ENCODE assay signal across 8 cellular contexts in genomic region chr5:82793808-82794419, GRCh38.
DNase-seq lines count a peak whose midpoint lies in the region; ATAC-seq and TF ChIP-seq lines count a peak whose summit lies in the region.

No MANE protein-coding gene starts in this region.

- H3K36me3 Mint-ChIP-seq in neural progenitor cell = no peaks in the 10 kb centered on the region

- peak overlapping the region; percentile 19 for H3K4me2 ChIP-seq in neural progenitor cell

- intact Hi-C loops in Right ventricle myocardium superior (cut with DNase I) = no loop called here

- H3K9me3 Mint-ChIP-seq in neural progenitor cell = peaks cover 9% of the 10 kb centered on the region

- H3K4me1 ChIP-seq in right atrium auricular region = no peaks in the 10 kb centered on the region
- H3K4me1 ChIP-seq in neural progenitor cell = peaks cover 45% of the 10 kb centered on the region

- ATAC-seq in Right ventricle myocardium superior (ENCODE audit: poor library complexity) (no peak), SK-N-SH treated with all-trans-retinoic acid at 6 μM for 48 hours (0 out of 3 replicates have a peak, but pooled peaks have one; percentile 22), GM18909 (IDR thresholded peaks at IDR 0.05; ENCODE audit: poor library complexity, unreplicated experiment) (no peak)

- H3K36me3 ChIP-seq in right atrium auricular region (no peaks in the 10 kb centered on the region), neural progenitor cell (no peaks in the 10 kb centered on the region)

- no peaks in the 10 kb centered on the region for H3K79me2 ChIP-seq in neural progenitor cell (ENCODE audit: low read depth)

- no peak overlapping the region for H3K27ac ChIP-seq in right atrium auricular region
- H3K27ac ChIP-seq in neural progenitor cell = peak overlapping the region; percentile 47

- H2AFZ ChIP-seq in neural progenitor cell (replicated peaks) = no peak overlapping the region

- H4K20me1 ChIP-seq in neural progenitor cell (ENCODE audit: low read depth) = no peaks in the 10 kb centered on the region

- H3K9me3 ChIP-seq in right atrium auricular region (no peaks in the 10 kb centered on the region), neural progenitor cell (ENCODE audit: low read depth) (peaks cover 3% of the 10 kb centered on the region)

- no peaks in the 10 kb centered on the region for H3K27me3 ChIP-seq in right atrium auricular region
- H3K27me3 ChIP-seq in neural progenitor cell = no peaks in the 10 kb centered on the region

- H3K9ac ChIP-seq in neural progenitor cell = no peak overlapping the region

- H3K27me3 Mint-ChIP-seq in neural progenitor cell (ENCODE audit: insufficient read depth, low read depth) = peaks cover 2% of the 10 kb centered on the region

- H3K4me3 Mint-ChIP-seq in neural progenitor cell = no peak overlapping the region

- no peak overlapping the region for H3K4me3 ChIP-seq in right atrium auricular region
- H3K4me3 ChIP-seq in neural progenitor cell = no peak overlapping the region

- H3K4me1 Mint-ChIP-seq in neural progenitor cell = peaks cover 11% of the 10 kb centered on the region

- peaks cover 35% of the 10 kb centered on the region for H3F3A ChIP-seq in neural progenitor cell (ENCODE audit: low read depth)

- peak overlapping the region; percentile 33 for H3K27ac Mint-ChIP-seq in neural progenitor cell

- DNase-seq in right atrium auricular region (ENCODE audit: low spot score) = no peak
- no peak for DNase-seq in Right ventricle myocardium superior
- DNase-seq in effector CD4-positive, alpha-beta T cell = peak; percentile 6
- DNase-seq in neural progenitor cell (ENCODE audit: low spot score) = peak; percentile 26
- DNase-seq in GM19240 (ENCODE audit: insufficient read length, low spot score) = no peak
- no peak for DNase-seq in SW480 (ENCODE audit: low spot score)

- TF ChIP-seq CTCF in right atrium auricular region (IDR thresholded peaks at IDR 0.05) = peak; percentile 41 to 65
- TF ChIP-seq CTCF in neural progenitor cell (IDR thresholded peaks at IDR 0.05) = peak; percentile 74

TF ChIP-seq in SK-N-SH treated with all-trans-retinoic acid at 6 μM for 48 hours, 23 proteins besides CTCF, POLR2A, EP300 and RAD21:
- TF ChIP-seq ESRRG (CRISPR knock-in tag; IDR thresholded peaks at IDR 0.05) = no peak

Comparison
In these comparisons a context has a peak if more than half of its experiments do, and no peak if none do; other contexts are left out.
1. DNase-seq: peak in effector CD4-positive, alpha-beta T cell (single experiment) and neural progenitor cell (single experiment); none in right atrium auricular region (single experiment), Right ventricle myocardium superior (single experiment), GM19240 (single experiment) and SW480 (single experiment).